Comparison of ENCODE assay signal across 24 cellular contexts in the genomic region with DNA sequence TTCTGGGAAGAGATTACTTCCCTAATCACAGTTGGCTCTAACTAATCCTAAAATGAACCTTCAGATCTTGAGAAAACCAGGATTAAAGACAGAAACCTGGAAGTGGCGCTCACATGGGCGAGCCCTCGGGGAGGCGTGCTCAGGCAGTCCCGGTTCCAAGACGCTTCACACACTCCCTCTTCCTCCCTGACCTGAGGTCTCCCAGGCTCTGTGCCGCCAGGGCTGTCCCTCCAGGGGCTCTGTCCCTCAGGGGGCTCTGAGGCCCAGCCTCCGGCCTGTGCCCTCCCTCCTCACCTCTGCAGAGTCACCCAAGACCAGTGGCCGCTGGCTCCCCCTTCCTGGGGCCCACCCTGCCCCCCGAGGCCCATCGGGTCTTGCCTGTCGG. TPM values are rescaled to one million over a fixed set of nuclear protein-coding genes. Genes with fewer than 3 reads are reported as not detected.
DNase-seq lines count a peak whose midpoint lies in the region; ATAC-seq and TF ChIP-seq lines count a peak whose summit lies in the region.
"Had no signal": no experiment of that assay in that cellular context is flagged by ENCODE, and none has a peak within 500 bp of the region (broad histone marks: within the 10 kb centered on the region; RNA-seq: fewer than 3 reads in every experiment).

No MANE protein-coding gene starts in this region.

- H3K27ac ChIP-seq in right cardiac atrium (ENCODE audit: low read length), result no peak overlapping the region
- H3K27ac ChIP-seq in WERI-Rb-1, result no peak overlapping the region
- H3K27ac ChIP-seq in hepatocyte, result peak overlapping the region; percentile 77
- peak overlapping the region; percentile 50 for H3K27ac ChIP-seq in vagina
- H3K27ac ChIP-seq: 22Rv1, C4-2B, HL-60, KMS-11 had no signal

- H3K9me3 ChIP-seq in right cardiac atrium (ENCODE audit: control insufficient read depth, low read length) (no peaks in the 10 kb centered on the region), WERI-Rb-1 (ENCODE audit: severe bottlenecking) (no peaks in the 10 kb centered on the region), hepatocyte (ENCODE audit: low read depth) (no peaks in the 10 kb centered on the region), vagina (no peaks in the 10 kb centered on the region)

- H2AFZ ChIP-seq in hepatocyte, result no peak overlapping the region

- no peaks in the 10 kb centered on the region for H3K79me2 ChIP-seq in hepatocyte

- no peak overlapping the region for H3K4me3 Mint-ChIP-seq in activated T-cell treated with anti-CD3 and anti-CD28 coated beads, Interleukin-2, amount 50 U/mL, for 72 hours
- H3K4me3 Mint-ChIP-seq: CD8-positive, alpha-beta memory T cell had no signal

- H3K36me3 Mint-ChIP-seq in activated T-cell treated with anti-CD3 and anti-CD28 coated beads, Interleukin-2, amount 50 U/mL, for 72 hours (ENCODE audit: insufficient read depth in 2 of 2), result no peaks in the 10 kb centered on the region

- H3K4me1 ChIP-seq in right cardiac atrium (ENCODE audit: control insufficient read depth, insufficient read depth, low read length), result no peaks in the 10 kb centered on the region
- peaks cover 15% of the 10 kb centered on the region for H3K4me1 ChIP-seq in hepatocyte (ENCODE audit: insufficient read depth)
- H3K4me1 ChIP-seq in vagina, result peaks cover 25% of the 10 kb centered on the region

- H3K9me2 ChIP-seq in hepatocyte (replicated peaks; ENCODE audit: insufficient read depth), result no peaks in the 10 kb centered on the region

- no peak overlapping the region for H3K4me3 ChIP-seq in right cardiac atrium (ENCODE audit: low read length)
- H3K4me3 ChIP-seq in WERI-Rb-1 (ENCODE audit: low read depth, low read length), result peak overlapping the region; percentile 0; the same call in 1 of the 2 replicates
- H3K4me3 ChIP-seq in hepatocyte, result no peak overlapping the region
- H3K4me3 ChIP-seq in vagina, result no peak overlapping the region

- ATAC-seq in right cardiac atrium (peak in 1 of 2 donors; percentile 37), Right ventricle myocardium inferior (no peak), HG03439 (IDR thresholded peaks at IDR 0.05; ENCODE audit: unreplicated experiment) (no peak)
- no peak for ATAC-seq in activated T-cell treated with anti-CD3 and anti-CD28 coated beads, Interleukin-2, amount 50 U/mL, for 72 hours (replicated peaks in 1 of 2)

- H3K27ac Mint-ChIP-seq in activated T-cell treated with anti-CD3 and anti-CD28 coated beads, Interleukin-2, amount 50 U/mL, for 72 hours, result no peak overlapping the region
- H3K27ac Mint-ChIP-seq: CD8-positive, alpha-beta memory T cell had no signal

- no peaks in the 10 kb centered on the region for H4K20me1 ChIP-seq in hepatocyte (ENCODE audit: insufficient read depth, poor library complexity, severe bottlenecking)

- intact Hi-C loops in right cardiac atrium (cut with DNase I) (no loop called here), Right ventricle myocardium inferior (cut with DNase I) (no loop called here), vagina (cut with DNase I) (no loop called here)

- TF ChIP-seq POLR2A in vagina (IDR thresholded peaks at IDR 0.05), result no peak

- no peak for TF ChIP-seq CTCF in WERI-Rb-1 (IDR thresholded peaks at IDR 0.05; ENCODE audit: low read depth, low read length)
- TF ChIP-seq CTCF in hepatocyte (IDR thresholded peaks at IDR 0.05; ENCODE audit: poor library complexity), result no peak
- TF ChIP-seq CTCF in vagina (IDR thresholded peaks at IDR 0.05), result no peak

- peak overlapping the region; percentile 43 for H3K4me2 ChIP-seq in hepatocyte
- H3K4me2 ChIP-seq: KMS-11 had no signal

- H3K27me3 Mint-ChIP-seq in activated T-cell treated with anti-CD3 and anti-CD28 coated beads, Interleukin-2, amount 50 U/mL, for 72 hours (ENCODE audit: low read depth), result peaks cover 19% of the 10 kb centered on the region

- WGBS in right cardiac atrium, result 71% methylated on average over 12 of the region's 12 CpGs
- WGBS in hepatocyte (ENCODE audit: low lambda C conversion rate, missing lambda C conversion rate), result 79% methylated on average over 12 of the region's 12 CpGs

- H3K27me3 ChIP-seq in right cardiac atrium (ENCODE audit: control insufficient read depth, insufficient read depth), result no peaks in the 10 kb centered on the region
- peaks cover 64% of the 10 kb centered on the region for H3K27me3 ChIP-seq in WERI-Rb-1 (ENCODE audit: insufficient read depth, low read depth, severe bottlenecking)
- H3K27me3 ChIP-seq in hepatocyte, result no peaks in the 10 kb centered on the region
- H3K27me3 ChIP-seq in vagina, result no peaks in the 10 kb centered on the region

- H3K36me3 ChIP-seq in WERI-Rb-1, result no peaks in the 10 kb centered on the region
- H3K36me3 ChIP-seq in hepatocyte (replicated peaks; ENCODE audit: insufficient read depth, low read depth), result no peaks in the 10 kb centered on the region
- H3K36me3 ChIP-seq in vagina, result no peaks in the 10 kb centered on the region

- no peaks in the 10 kb centered on the region for H3K4me1 Mint-ChIP-seq in activated T-cell treated with anti-CD3 and anti-CD28 coated beads, Interleukin-2, amount 50 U/mL, for 72 hours (ENCODE audit: low read depth)
- H3K4me1 Mint-ChIP-seq: CD8-positive, alpha-beta memory T cell had no signal

- DNase-seq in right cardiac atrium (peak in 2 of 3 donors; percentile 18 to 38), Right ventricle myocardium inferior (ENCODE audit: missing footprints) (no peak), WERI-Rb-1 (peak; percentile 51), hepatocyte (ENCODE audit: low spot score) (no peak), vagina (ENCODE audit: extremely low spot score in 2 of 2) (no peak), epidermal melanocyte (ENCODE audit: insufficient read length, low spot score) (no peak)
- DNase-seq in activated T-cell treated with anti-CD3 and anti-CD28 coated beads, Interleukin-2, amount 50 U/mL, for 72 hours, result no peak
- DNase-seq: CD8-positive, alpha-beta memory T cell; EL; GF-D8; H7; NCI-H1105; NCI-H146; NCI-H2029 treated with DMSO at 0.1 percent for 48 hours; NCI-H345; NCI-H524 treated with DMSO at 0.1 percent for 48 hours; NCI-H82; SHP77; SW 1271 had no signal

- peaks cover 1 to 4% of the 10 kb centered on the region in 2 donors for H3K9me3 Mint-ChIP-seq in activated T-cell treated with anti-CD3 and anti-CD28 coated beads, Interleukin-2, amount 50 U/mL, for 72 hours

RNA-seq across cellular contexts. Expression of gene SLC9A3, which starts 10.2 kb away (rescaled TPM):
- 1 to 10 TPM in 2 of 4 donors, under 1 TPM in 2; 0.94 to 1.1 (median 0.99) TPM for total RNA-seq in right cardiac atrium
- polyA plus RNA-seq in right cardiac atrium, result 1.1 TPM
- total RNA-seq in Right ventricle myocardium inferior, result 1.1 TPM
- 6.7 and 7.4 TPM in 2 replicates for total RNA-seq in hepatocyte
- polyA plus RNA-seq in hepatocyte, result 4.8 and 5.4 TPM in 2 replicates
- total RNA-seq in vagina, result 3.9 TPM
- 1 to 10 TPM; 1.3 to 1.8 TPM for total RNA-seq in activated T-cell treated with anti-CD3 and anti-CD28 coated beads, Interleukin-2, amount 50 U/mL, for 72 hours

Comparison
In these comparisons a context has a peak if more than half of its experiments do, and no peak if none do; other contexts are left out.
1. DNase-seq: peak in right cardiac atrium (2 of 3) and WERI-Rb-1 (single experiment); none in Right ventricle myocardium inferior (single experiment), hepatocyte (single experiment), vagina (0 of 2), epidermal melanocyte (single experiment) and activated T-cell treated with anti-CD3 and anti-CD28 coated beads, Interleukin-2, amount 50 U/mL, for 72 hours (0 of 2).
2. H3K27ac ChIP-seq: peak in hepatocyte (single experiment) and vagina (single experiment); none in right cardiac atrium (single experiment) and WERI-Rb-1 (single experiment).